8 cellular contexts compared by ENCODE assay signal in the genomic region with DNA sequence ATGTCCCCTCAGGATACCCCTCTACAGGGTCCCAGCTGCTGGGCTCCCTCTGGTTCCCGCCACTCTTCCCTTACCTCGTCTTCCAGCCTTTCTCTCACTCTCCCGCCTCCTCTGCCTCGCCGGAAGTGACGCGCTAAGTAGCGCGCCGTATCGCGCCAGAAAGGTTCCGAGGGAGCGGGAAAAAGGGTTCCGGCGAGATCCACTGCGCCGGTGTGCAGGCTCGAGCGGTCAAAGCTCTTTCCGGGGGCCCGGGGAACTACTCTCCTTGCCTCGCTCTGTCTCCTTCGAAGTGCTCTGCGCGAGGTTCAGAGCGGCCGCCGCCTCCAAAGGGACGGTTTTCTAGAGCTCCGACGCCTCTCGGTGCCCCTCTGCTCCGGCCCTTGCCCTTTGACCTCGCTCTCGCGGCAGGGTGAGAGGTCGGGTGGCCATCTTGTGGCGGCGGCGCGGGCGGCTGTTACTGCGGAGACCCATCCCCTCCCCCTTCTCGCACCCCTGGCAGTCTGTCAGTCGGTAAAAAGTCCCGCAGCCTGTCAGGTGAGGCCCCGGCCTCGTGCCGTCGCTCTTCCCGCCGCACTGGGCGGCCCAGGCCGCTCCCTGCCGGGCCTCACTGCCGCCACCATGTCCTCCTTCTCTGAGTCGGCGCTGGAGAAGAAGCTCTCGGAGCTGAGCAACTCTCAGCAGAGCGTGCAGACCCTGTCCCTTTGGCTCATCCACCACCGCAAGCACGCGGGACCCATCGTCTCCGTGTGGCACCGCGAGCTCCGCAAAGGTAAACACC. TPM values are rescaled to one million over a fixed set of nuclear protein-coding genes. Genes with fewer than 3 reads are reported as not detected.
DNase-seq lines count a peak whose midpoint lies in the region; ATAC-seq and TF ChIP-seq lines count a peak whose summit lies in the region.

A gene with protein sequence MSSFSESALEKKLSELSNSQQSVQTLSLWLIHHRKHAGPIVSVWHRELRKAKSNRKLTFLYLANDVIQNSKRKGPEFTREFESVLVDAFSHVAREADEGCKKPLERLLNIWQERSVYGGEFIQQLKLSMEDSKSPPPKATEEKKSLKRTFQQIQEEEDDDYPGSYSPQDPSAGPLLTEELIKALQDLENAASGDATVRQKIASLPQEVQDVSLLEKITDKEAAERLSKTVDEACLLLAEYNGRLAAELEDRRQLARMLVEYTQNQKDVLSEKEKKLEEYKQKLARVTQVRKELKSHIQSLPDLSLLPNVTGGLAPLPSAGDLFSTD (plus strand): TSS at position 417 of the 778 bp plus-strand sequence. CDS start 202 bp downstream, at position 619.
A gene (minus strand): TSS at position 127 of the 778 bp plus-strand sequence. CDS start 19,640 bp downstream, outside the sequence.

- DNase-seq in NCI-H2029 treated with DMSO at 0.1 percent for 48 hours (lab: John Stamatoyannopoulos, UW) (peak; percentile 78), T1000 (lab: John Stamatoyannopoulos, UW) (peak; percentile 82), astrocyte of the hippocampus (ENCODE audit: low read depth, low spot score) (peak; percentile 96), hepatic stellate cell (ENCODE audit: low spot score) (peak; percentile 87), vagina (ENCODE audit: extremely low spot score in 2 of 2) (peak in 1 of 2 donors; percentile 94)

- H3K4me1 ChIP-seq in rectal smooth muscle tissue (ENCODE audit: control insufficient read depth, insufficient read depth, low read length) (peaks cover 10% of the 10 kb centered on the region), vagina (peaks cover 62% of the 10 kb centered on the region)

- H3K36me3 ChIP-seq in rectal smooth muscle tissue (ENCODE audit: control insufficient read depth, insufficient read depth, low read length) = no peaks in the 10 kb centered on the region
- H3K36me3 ChIP-seq in vagina = no peaks in the 10 kb centered on the region

- TF ChIP-seq POLR2A in vagina (IDR thresholded peaks at IDR 0.05) = no peak

- H3K4me3 ChIP-seq in rectal smooth muscle tissue (ENCODE audit: low read length) (peak within 1 kb of the TSS; percentile 99), vagina (peak within 1 kb of the TSS; percentile 82 to 91)

- peak within 1 kb of the TSS; percentile 90 for H3K9ac ChIP-seq in rectal smooth muscle tissue (ENCODE audit: low read length)

- intact Hi-C loops in vagina (cut with DNase I) = no loop called here

- H3K27me3 ChIP-seq in rectal smooth muscle tissue (ENCODE audit: control insufficient read depth, insufficient read depth, low read length) (no peaks in the 10 kb centered on the region), vagina (no peaks in the 10 kb centered on the region)

- TF ChIP-seq CTCF in vagina (IDR thresholded peaks at IDR 0.05) = peak in 1 of 3 experiments; percentile 13

- ATAC-seq in GM18502 (IDR thresholded peaks at IDR 0.05; ENCODE audit: poor library complexity, unreplicated experiment) (peak; percentile 79), HG02970 (IDR thresholded peaks at IDR 0.05; ENCODE audit: low FRiP score, unreplicated experiment) (peak; percentile 83)

- H3K27ac ChIP-seq in rectal smooth muscle tissue (ENCODE audit: low read depth, low read length) (peak within 1 kb of the TSS; percentile 97), vagina (peak within 1 kb of the TSS; percentile 91)

- no peaks in the 10 kb centered on the region for H3K9me3 ChIP-seq in vagina

RNA-seq across cellular contexts. Expression of the first gene that starts in this region (rescaled TPM):
- 23.8 TPM for total RNA-seq in vagina

RNA-seq across cellular contexts. Expression of the second gene that starts in this region (rescaled TPM):
- total RNA-seq in vagina = 13.5 TPM
